In the genomic region with DNA sequence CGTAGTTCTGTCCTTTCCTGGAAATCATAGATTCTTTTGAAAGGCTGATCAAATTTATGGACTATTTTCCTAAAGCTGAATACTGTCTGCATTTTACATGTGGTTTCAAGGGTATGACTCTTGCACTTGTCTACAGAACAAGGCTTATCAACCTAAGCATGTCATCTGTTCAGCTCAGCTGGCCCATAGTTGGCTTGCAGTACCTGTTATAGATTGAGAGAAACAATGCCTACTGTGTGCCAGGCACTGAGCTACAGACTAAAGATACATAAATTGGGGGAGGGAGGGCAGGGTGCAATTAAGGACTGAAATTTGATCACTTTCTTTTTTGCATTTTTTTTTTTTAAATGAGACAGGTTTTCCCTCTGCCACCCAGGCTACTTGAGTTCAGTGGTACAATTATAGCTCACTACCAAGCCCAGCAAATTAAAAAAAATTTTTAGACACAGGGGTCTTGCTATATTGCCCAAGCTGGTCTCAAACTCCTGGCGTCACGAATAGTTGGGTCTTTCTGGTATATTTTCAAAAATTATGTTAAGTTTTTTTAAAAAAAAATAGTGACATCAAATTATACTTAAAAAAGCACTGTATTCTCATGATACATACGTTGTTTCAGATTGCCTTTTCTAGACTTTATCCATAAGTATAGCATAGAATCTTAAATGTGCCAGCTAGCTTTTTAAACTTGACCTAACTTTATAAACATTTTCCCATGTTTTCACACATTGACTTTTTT, we compare ENCODE assay signal across 29 cellular contexts. TPM values are rescaled to one million over a fixed set of nuclear protein-coding genes. Genes with fewer than 3 reads are reported as not detected.
DNase-seq lines count a peak whose midpoint lies in the region; ATAC-seq and TF ChIP-seq lines count a peak whose summit lies in the region.
"Had no signal": no experiment of that assay in that cellular context is flagged by ENCODE, and none has a peak within 500 bp of the region (broad histone marks: within the 10 kb centered on the region; RNA-seq: fewer than 3 reads in every experiment).

No MANE protein-coding gene starts in this region.

- H3K4me3 Mint-ChIP-seq in activated T-cell treated with anti-CD3 and anti-CD28 coated beads, Interleukin-2, amount 50 U/mL, for 4 hours: no peak overlapping the region
- H3K4me3 Mint-ChIP-seq: activated CD8-positive, alpha-beta T cell treated with anti-CD3 and anti-CD28 coated beads, Interleukin-2, amount 10 ng/mL, durations not matched to agents 7 days and 5 days; activated naive CD8-positive, alpha-beta T cell treated with anti-CD3 and anti-CD28 coated beads, Interleukin-2, amount 50 U/mL, for 24 hours; H9; nephron progenitor cell; stimulated activated naive CD8-positive, alpha-beta T cell treated with anti-CD3 and anti-CD28 coated beads, Interleukin-15, Interleukin-2, amounts not matched to agents 100 ng/mL and 50 ng/mL, for 24 hours; T-helper 1 cell treated with Interleukin-12 subunit alpha and Interleukin-12 subunit beta and Interleukin-4 antibody, amounts not matched to agents 30 μg/mL and 1 μg/mL, for 36 hours had no signal

- no peaks in the 10 kb centered on the region for H3K27me3 ChIP-seq in cardiac muscle cell
- H3K27me3 ChIP-seq in osteoblast (ENCODE audit: insufficient read depth, low read length): no peaks in the 10 kb centered on the region
- H3K27me3 ChIP-seq: esophagus muscularis mucosa, gastroesophageal sphincter, SJCRH30 had no signal

- TF ChIP-seq CTCF in cardiac muscle cell (IDR thresholded peaks at IDR 0.05; ENCODE audit: low read depth, low read length) (no peak), osteoblast (IDR thresholded peaks at IDR 0.05; ENCODE audit: extremely low read depth, low read depth, low read length) (no peak)

- H3K9me3 Mint-ChIP-seq in activated T-cell treated with anti-CD3 and anti-CD28 coated beads, Interleukin-2, amount 50 U/mL, for 4 hours: no peaks in the 10 kb centered on the region
- H3K9me3 Mint-ChIP-seq: activated naive CD8-positive, alpha-beta T cell treated with anti-CD3 and anti-CD28 coated beads, Interleukin-2, amount 50 U/mL, for 24 hours; H9; nephron progenitor cell; stimulated activated naive CD8-positive, alpha-beta T cell treated with anti-CD3 and anti-CD28 coated beads, Interleukin-15, Interleukin-2, amounts not matched to agents 100 ng/mL and 50 ng/mL, for 24 hours; T-helper 1 cell treated with Interleukin-12 subunit alpha and Interleukin-12 subunit beta and Interleukin-4 antibody, amounts not matched to agents 30 μg/mL and 1 μg/mL, for 36 hours had no signal

- H3K27me3 Mint-ChIP-seq in activated T-cell treated with anti-CD3 and anti-CD28 coated beads, Interleukin-2, amount 50 U/mL, for 4 hours (ENCODE audit: low read depth): no peaks in the 10 kb centered on the region
- H3K27me3 Mint-ChIP-seq: activated naive CD8-positive, alpha-beta T cell treated with anti-CD3 and anti-CD28 coated beads, Interleukin-2, amount 50 U/mL, for 24 hours; stimulated activated naive CD8-positive, alpha-beta T cell treated with anti-CD3 and anti-CD28 coated beads, Interleukin-15, Interleukin-2, amounts not matched to agents 100 ng/mL and 50 ng/mL, for 24 hours had no signal

- TF ChIP-seq POLR2A in erythroblast (IDR thresholded peaks at IDR 0.05; ENCODE audit: low read length): no peak

- H3K36me3 ChIP-seq in cardiac muscle cell: no peaks in the 10 kb centered on the region
- H3K36me3 ChIP-seq in osteoblast (ENCODE audit: insufficient read depth, low read length): no peaks in the 10 kb centered on the region
- H3K36me3 ChIP-seq: esophagus muscularis mucosa, gastroesophageal sphincter, lower lobe of right lung, SJCRH30 had no signal

- H3K4me1 ChIP-seq in cardiac muscle cell (ENCODE audit: low read depth): peaks cover 46% of the 10 kb centered on the region
- H3K4me1 ChIP-seq in osteoblast (ENCODE audit: insufficient read depth, low read length): peaks cover 41% of the 10 kb centered on the region

- H3K4me1 Mint-ChIP-seq in activated T-cell treated with anti-CD3 and anti-CD28 coated beads, Interleukin-2, amount 50 U/mL, for 4 hours (ENCODE audit: low read depth): peaks cover 61% of the 10 kb centered on the region

- H3K27ac ChIP-seq in cardiac muscle cell: peak overlapping the region; percentile 6
- H3K27ac ChIP-seq in osteoblast (ENCODE audit: low read depth, low read length): peak overlapping the region; percentile 10
- H3K27ac ChIP-seq: esophagus muscularis mucosa, gastroesophageal sphincter, lower lobe of right lung, parathyroid adenoma, SJCRH30 had no signal

- H2AFZ ChIP-seq in osteoblast (ENCODE audit: low read length): no peak overlapping the region
- H2AFZ ChIP-seq: parathyroid adenoma had no signal

- H3K4me3 ChIP-seq in cardiac muscle cell (no peak overlapping the region), osteoblast (ENCODE audit: insufficient read depth, low read length) (no peak overlapping the region)
- H3K4me3 ChIP-seq: esophagus muscularis mucosa, gastroesophageal sphincter, lower lobe of right lung, mucosa of descending colon, SJCRH30 had no signal

- H3K79me2 ChIP-seq in osteoblast (ENCODE audit: insufficient read depth, low read length): peaks cover 95% of the 10 kb centered on the region

- intact Hi-C loops in cardiac septum (cut with DNase I): no loop called here

- no peak for DNase-seq in cardiac muscle cell (ENCODE audit: low read depth in 1 of 2, low spot score in 1 of 2)
- no peak for DNase-seq in cardiac septum (ENCODE audit: low spot score)
- DNase-seq in erythroblast (lab: John Stamatoyannopoulos, UW): peak; percentile 56 to 81
- DNase-seq in osteoblast (ENCODE audit: insufficient read length, low spot score, missing footprints): no peak
- no peak for DNase-seq in DMS79 (lab: John Stamatoyannopoulos, UW)
- DNase-seq in AG08395 (ENCODE audit: low spot score): no peak
- DNase-seq in activated T-cell treated with anti-CD3 and anti-CD28 coated beads, Interleukin-2, amount 50 U/mL, for 4 hours: no peak
- DNase-seq: activated CD8-positive, alpha-beta T cell treated with anti-CD3 and anti-CD28 coated beads, Interleukin-2, amount 10 ng/mL, durations not matched to agents 7 days and 5 days; activated gamma-delta T cell treated with Interleukin-2 at 50 U/mL for 16 hours; activated naive CD8-positive, alpha-beta T cell treated with anti-CD3 and anti-CD28 coated beads, Interleukin-2, amount 50 U/mL, for 24 hours; activated T-cell treated with anti-CD3 and anti-CD28 coated beads, Interleukin-2, amount 50 U/mL, for 1 hour; C1 segment of cervical spinal cord; Calu3; effector CD4-positive, alpha-beta T cell; H9; lower lobe of right lung; NCI-H1092; NCI-H1930; NCI-H446; nephron progenitor cell; PC-3; SJCRH30 had no signal

- H3K9me3 ChIP-seq in cardiac muscle cell (ENCODE audit: low read depth) (no peaks in the 10 kb centered on the region), osteoblast (ENCODE audit: low read depth, low read length) (no peaks in the 10 kb centered on the region)
- H3K9me3 ChIP-seq: esophagus muscularis mucosa, gastroesophageal sphincter, lower lobe of right lung, mucosa of descending colon, SJCRH30 had no signal

- no peak overlapping the region for H3K4me2 ChIP-seq in osteoblast (ENCODE audit: insufficient read depth, low read length)

- no peak for ATAC-seq in GM19455 (IDR thresholded peaks at IDR 0.05; ENCODE audit: unreplicated experiment)
- no peak for ATAC-seq in activated T-cell treated with anti-CD3 and anti-CD28 coated beads, Interleukin-2, amount 50 U/mL, for 4 hours
- ATAC-seq: activated CD8-positive, alpha-beta T cell treated with anti-CD3 and anti-CD28 coated beads, Interleukin-2, amount 10 ng/mL, durations not matched to agents 7 days and 5 days; activated naive CD8-positive, alpha-beta T cell treated with anti-CD3 and anti-CD28 coated beads, Interleukin-2, amount 50 U/mL, for 24 hours; gastroesophageal sphincter; lower lobe of right lung; PC-3 had no signal

- H4K20me1 ChIP-seq in osteoblast (ENCODE audit: insufficient read depth, low read length): peaks cover 18% of the 10 kb centered on the region

- peaks cover 7% of the 10 kb centered on the region for H3K36me3 Mint-ChIP-seq in activated T-cell treated with anti-CD3 and anti-CD28 coated beads, Interleukin-2, amount 50 U/mL, for 4 hours (ENCODE audit: insufficient read depth)

RNA-seq across cellular contexts. Expression of a gene that starts 52.2 kb away (rescaled TPM):
- total RNA-seq in cardiac muscle cell (30.5 and 55.3 TPM in 2 replicates), cardiac septum (27.8 TPM), osteoblast (25.9 and 29.3 TPM in 2 replicates)
- polyA plus RNA-seq in cardiac muscle cell: 15.4 and 22.1 TPM in 2 replicates
- 10 to 100 TPM; 18.5 to 20.7 (median 19.2) TPM for total RNA-seq in activated T-cell treated with anti-CD3 and anti-CD28 coated beads, Interleukin-2, amount 50 U/mL, for 4 hours

Comparison
In these comparisons a context has a peak if more than half of its experiments do, and no peak if none do; other contexts are left out.
1. DNase-seq: peak in erythroblast (2 of 2); none in cardiac muscle cell (0 of 2), cardiac septum (single experiment), osteoblast (single experiment), DMS79 (single experiment), AG08395 (single experiment) and activated T-cell treated with anti-CD3 and anti-CD28 coated beads, Interleukin-2, amount 50 U/mL, for 4 hours (single experiment).